In genomic region chr1:1270813-1271212, GRCh38 we compare ENCODE assay signal across 11 cellular contexts. TPM values are rescaled to one million over a fixed set of nuclear protein-coding genes. Genes with fewer than 3 reads are reported as not detected.
A peak's percentile ranks its signal among the peaks of the same experiment; 100 is the strongest.
DNase-seq lines count a peak whose midpoint lies in the region; ATAC-seq and TF ChIP-seq lines count a peak whose summit lies in the region.
"Had no signal": no experiment of that assay in that cellular context is flagged by ENCODE, and none has a peak within 500 bp of the region (broad histone marks: within the 10 kb centered on the region; RNA-seq: fewer than 3 reads in every experiment).

No MANE protein-coding gene starts in this region.

- H3K4me1 Mint-ChIP-seq in activated T-cell treated with anti-CD3 and anti-CD28 coated beads, Interleukin-2, amount 50 U/mL, for 4 hours (ENCODE audit: low read depth) = peaks cover 44% of the 10 kb centered on the region
- H3K4me1 Mint-ChIP-seq in activated CD4-positive, alpha-beta memory T cell treated with anti-CD3 and anti-CD28 coated beads for 36 hours (ENCODE audit: low read depth) = peaks cover 32% of the 10 kb centered on the region

- H3K79me2 ChIP-seq in hepatocyte = peaks cover 69% of the 10 kb centered on the region

- H3K4me2 ChIP-seq in hepatocyte = peak overlapping the region; percentile 100

- peaks cover 22% of the 10 kb centered on the region for H3K4me1 ChIP-seq in hepatocyte (ENCODE audit: insufficient read depth)
- peaks cover 26 to 77% (median 56%) of the 10 kb centered on the region in 6 donors for H3K4me1 ChIP-seq in spleen

- H4K20me1 ChIP-seq in hepatocyte (ENCODE audit: insufficient read depth, poor library complexity, severe bottlenecking) = peaks cover 59% of the 10 kb centered on the region

- no peak overlapping the region for H2AFZ ChIP-seq in hepatocyte

- no peaks in the 10 kb centered on the region for H3K9me3 Mint-ChIP-seq in activated T-cell treated with anti-CD3 and anti-CD28 coated beads, Interleukin-2, amount 50 U/mL, for 4 hours
- no peaks in the 10 kb centered on the region for H3K9me3 Mint-ChIP-seq in activated CD4-positive, alpha-beta memory T cell treated with anti-CD3 and anti-CD28 coated beads for 36 hours

- no peak for TF ChIP-seq POLR2A in spleen (IDR thresholded peaks at IDR 0.05)

- ATAC-seq in activated T-cell treated with anti-CD3 and anti-CD28 coated beads, Interleukin-2, amount 50 U/mL, for 4 hours = no peak
- ATAC-seq: gastroesophageal sphincter had no signal

- CTCF ChIA-PET in activated CD4-positive, alpha-beta memory T cell treated with anti-CD3 and anti-CD28 coated beads for 36 hours (lab: Charles Lee) = interaction anchor here (1.5 kb wide), 1 partner anchor 149 kb away, joined by 5 read pairs; no protein-coding TSS in a partner anchor

- H3K9me3 ChIP-seq in hepatocyte (ENCODE audit: low read depth) (no peaks in the 10 kb centered on the region), spleen (no peaks in the 10 kb centered on the region)
- H3K9me3 ChIP-seq: gastroesophageal sphincter, neutrophil had no signal

- no peaks in the 10 kb centered on the region for H3K27me3 Mint-ChIP-seq in activated T-cell treated with anti-CD3 and anti-CD28 coated beads, Interleukin-2, amount 50 U/mL, for 4 hours (ENCODE audit: low read depth)
- H3K27me3 Mint-ChIP-seq in activated CD4-positive, alpha-beta memory T cell treated with anti-CD3 and anti-CD28 coated beads for 36 hours = no peaks in the 10 kb centered on the region

- H3K27ac ChIP-seq in hepatocyte (no peak overlapping the region), spleen (peak overlapping the region in 6 of 8 donors; percentile 3 to 46 (median 31))
- H3K27ac ChIP-seq: neutrophil had no signal

- H3K4me3 ChIP-seq in hepatocyte (no peak overlapping the region), spleen (peak overlapping the region in 1 of 8 donors; percentile 21)

- 92% methylated on average over 7 of the region's 7 CpGs for WGBS in hepatocyte (ENCODE audit: low lambda C conversion rate, missing lambda C conversion rate)
- WGBS in spleen, 5 donors = 60 to 85% (median 78%) methylated on average over 7 of the region's 7 CpGs

- no peak for DNase-seq in activated T-cell treated with anti-CD3 and anti-CD28 coated beads, Interleukin-2, amount 50 U/mL, for 4 hours
- no peak for DNase-seq in activated T-cell treated with anti-CD3 and anti-CD28 coated beads, Interleukin-2, amount 50 U/mL, for 1 hour
- no peak for DNase-seq in activated CD4-positive, alpha-beta memory T cell treated with anti-CD3 and anti-CD28 coated beads for 36 hours
- no peak for DNase-seq in hepatocyte (ENCODE audit: low spot score)
- peak; percentile 72 for DNase-seq in spleen
- DNase-seq in NCI-H2227 treated with DMSO at 0.1 percent for 48 hours (lab: John Stamatoyannopoulos, UW) = no peak
- no peak for DNase-seq in COLO668 (lab: John Stamatoyannopoulos, UW; ENCODE audit: unreplicated experiment)
- DNase-seq in amniotic stem cell (lab: John Stamatoyannopoulos, UW) = no peak

- H3K27me3 ChIP-seq in hepatocyte = no peaks in the 10 kb centered on the region
- no peaks in the 10 kb centered on the region for H3K27me3 ChIP-seq in spleen (replicated peaks in 1 of 7)
- H3K27me3 ChIP-seq: gastroesophageal sphincter, neutrophil had no signal

- intact Hi-C loops in activated CD4-positive, alpha-beta memory T cell treated with anti-CD3 and anti-CD28 coated beads for 36 hours (cut with micrococcal nuclease) = loop anchor here (5.0 kb wide), 1 partner anchor 36 kb away; the partner anchor contains the start of genes ACAP3 and PUSL1
- intact Hi-C loops in spleen (cut with DNase I; ENCODE audit: low total_unique reads) = no loop called here

- H3K36me3 ChIP-seq in hepatocyte (replicated peaks; ENCODE audit: insufficient read depth, low read depth) (no peaks in the 10 kb centered on the region), spleen (peaks cover 0 to 58% (median 24%) of the 10 kb centered on the region in 6 donors)

- peak overlapping the region; percentile 78 for H3K4me3 Mint-ChIP-seq in activated T-cell treated with anti-CD3 and anti-CD28 coated beads, Interleukin-2, amount 50 U/mL, for 4 hours
- H3K4me3 Mint-ChIP-seq in activated CD4-positive, alpha-beta memory T cell treated with anti-CD3 and anti-CD28 coated beads for 36 hours = peak overlapping the region; percentile 14

- TF ChIP-seq CTCF in hepatocyte (IDR thresholded peaks at IDR 0.05; ENCODE audit: poor library complexity) (no peak), spleen (IDR thresholded peaks at IDR 0.05 in 8 of 11, conservative IDR thresholded peaks at IDR 0.05 in 3 of 11) (no peak)

- H3K36me3 Mint-ChIP-seq in activated T-cell treated with anti-CD3 and anti-CD28 coated beads, Interleukin-2, amount 50 U/mL, for 4 hours (ENCODE audit: insufficient read depth) = peaks cover 18% of the 10 kb centered on the region
- H3K36me3 Mint-ChIP-seq in activated CD4-positive, alpha-beta memory T cell treated with anti-CD3 and anti-CD28 coated beads for 36 hours = peaks cover 26% of the 10 kb centered on the region

- no peak overlapping the region for H3K27ac Mint-ChIP-seq in activated CD4-positive, alpha-beta memory T cell treated with anti-CD3 and anti-CD28 coated beads for 36 hours

- POLR2A ChIA-PET in activated CD4-positive, alpha-beta memory T cell treated with anti-CD3 and anti-CD28 coated beads for 36 hours (lab: Charles Lee) = no interaction called here

- H3K9me2 ChIP-seq in hepatocyte (replicated peaks; ENCODE audit: insufficient read depth) = no peaks in the 10 kb centered on the region

RNA-seq across cellular contexts. Expression of gene UBE2J2, which starts 2.8 kb away (rescaled TPM):
- 10 to 100 TPM; 89.3 to 93.6 (median 91.2) TPM for total RNA-seq in activated T-cell treated with anti-CD3 and anti-CD28 coated beads, Interleukin-2, amount 50 U/mL, for 4 hours
- 10 to 100 TPM; 58.7 to 61.6 TPM for total RNA-seq in activated CD4-positive, alpha-beta memory T cell treated with anti-CD3 and anti-CD28 coated beads for 36 hours
- 31.3 and 31.7 TPM in 2 replicates for total RNA-seq in hepatocyte
- 66.7 and 81.0 TPM in 2 replicates for polyA plus RNA-seq in hepatocyte
- total RNA-seq in spleen = 10 to 100 TPM; 39.1 to 69.7 (median 56.5) TPM
- 10 to 100 TPM; 39.2 to 66.9 (median 54.0) TPM for polyA plus RNA-seq in spleen

RNA-seq across cellular contexts. Expression of gene SCNN1D, which starts 9.4 kb away (rescaled TPM):
- total RNA-seq in activated T-cell treated with anti-CD3 and anti-CD28 coated beads, Interleukin-2, amount 50 U/mL, for 4 hours = 1 to 10 TPM; 2.8 to 3.9 (median 3.2) TPM
- 1 to 10 TPM; 4.9 to 7.2 TPM for total RNA-seq in activated CD4-positive, alpha-beta memory T cell treated with anti-CD3 and anti-CD28 coated beads for 36 hours
- total RNA-seq in hepatocyte (1.0 and 1.8 TPM in 2 replicates), spleen (10 to 100 TPM in 1 of 7 donors, 1 to 10 TPM in 6; 2.5 to 10.5 (median 3.4) TPM)
- polyA plus RNA-seq in hepatocyte (3.5 and 3.9 TPM in 2 replicates), spleen (10 to 100 TPM in 2 of 3 donors, 1 to 10 TPM in 1; 3.7 to 16.9 (median 11.9) TPM)

RNA-seq across cellular contexts. Expression of gene C1QTNF12, which starts 24.3 kb away (rescaled TPM):
- total RNA-seq in activated T-cell treated with anti-CD3 and anti-CD28 coated beads, Interleukin-2, amount 50 U/mL, for 4 hours = 1 to 10 TPM; 1.6 to 2.2 (median 2.1) TPM
- 1 to 10 TPM; 3.8 to 4.2 TPM for total RNA-seq in activated CD4-positive, alpha-beta memory T cell treated with anti-CD3 and anti-CD28 coated beads for 36 hours
- total RNA-seq in hepatocyte (3.8 and 4.1 TPM in 2 replicates), spleen (1 to 10 TPM in 3 of 7 donors, under 1 TPM in 1, not detected in 3; 0.87 to 3.6 (median 1.8) TPM)
- polyA plus RNA-seq in hepatocyte (5.2 and 6.6 TPM in 2 replicates), spleen (1 to 10 TPM; 1.3 to 5.5 (median 1.4) TPM)
- total RNA-seq: H4 had no signal

RNA-seq across cellular contexts. Expression of gene ACAP3, which starts 36.9 kb away (rescaled TPM):
- 10 to 100 TPM; 28.4 to 37.6 (median 30.1) TPM for total RNA-seq in activated T-cell treated with anti-CD3 and anti-CD28 coated beads, Interleukin-2, amount 50 U/mL, for 4 hours
- total RNA-seq in activated CD4-positive, alpha-beta memory T cell treated with anti-CD3 and anti-CD28 coated beads for 36 hours = 10 to 100 TPM; 31.8 to 32.0 TPM
- total RNA-seq in hepatocyte = 50.9 and 56.0 TPM in 2 replicates
- 87.1 and 108 TPM in 2 replicates for polyA plus RNA-seq in hepatocyte
- total RNA-seq in spleen = 10 to 100 TPM; 33.0 to 62.3 (median 41.7) TPM
- polyA plus RNA-seq in spleen = 10 to 100 TPM; 12.6 to 89.7 (median 32.6) TPM

RNA-seq across cellular contexts. Expression of gene PUSL1, which starts 37.6 kb away (rescaled TPM):
- total RNA-seq in activated T-cell treated with anti-CD3 and anti-CD28 coated beads, Interleukin-2, amount 50 U/mL, for 4 hours = 10 to 100 TPM; 38.9 to 40.7 (median 39.5) TPM
- total RNA-seq in activated CD4-positive, alpha-beta memory T cell treated with anti-CD3 and anti-CD28 coated beads for 36 hours = 10 to 100 TPM; 19.7 to 23.1 TPM
- total RNA-seq in hepatocyte = 27.7 and 36.2 TPM in 2 replicates
- polyA plus RNA-seq in hepatocyte = 27.4 and 37.2 TPM in 2 replicates
- total RNA-seq in spleen = 10 to 100 TPM; 11.4 to 22.9 (median 13.9) TPM
- polyA plus RNA-seq in spleen = 10 to 100 TPM in 2 of 3 donors, 1 to 10 TPM in 1; 9.8 to 17.8 (median 10.5) TPM
